In genomic region chr6:18478610-18479009, GRCh38 we compare ENCODE assay signal across 23 cellular contexts.
DNase-seq lines count a peak whose midpoint lies in the region; ATAC-seq, FAIRE-seq and TF ChIP-seq lines count a peak whose summit lies in the region.
"Had no signal": no experiment of that assay in that cellular context is flagged by ENCODE, and none has a peak within 500 bp of the region (broad histone marks: within the 10 kb centered on the region; RNA-seq: fewer than 3 reads in every experiment).

No MANE protein-coding gene starts in this region.

- no peaks in the 10 kb centered on the region for H3K36me3 Mint-ChIP-seq in activated T-cell treated with anti-CD3 and anti-CD28 coated beads, Interleukin-2, amount 50 U/mL, for 24 hours (ENCODE audit: low read depth)
- no peaks in the 10 kb centered on the region for H3K36me3 Mint-ChIP-seq in CD8-positive, alpha-beta memory T cell

- H3K27ac ChIP-seq in left ventricle myocardium inferior (replicated peaks) (peak overlapping the region; percentile 84), heart left ventricle (peak overlapping the region in 3 of 12 donors; percentile 3 to 73 (median 17)), K562 (ENCODE audit: extremely low read depth, low read depth, low read length) (no peak overlapping the region), kidney (ENCODE audit: low read depth in 2 of 2, low read length in 2 of 2) (no peak overlapping the region)
- no peak overlapping the region for H3K27ac ChIP-seq in CD8-positive, alpha-beta memory T cell (ENCODE audit: low read depth, low read length)
- H3K27ac ChIP-seq: 22Rv1, A549, C4-2B, HL-60 had no signal

- CTCF ChIA-PET in K562 (lab: Yijun Ruan, JAX; ENCODE audit: low intra/inter-chr PET ratio) = no interaction called here
- CTCF ChIA-PET in CD8-positive, alpha-beta memory T cell (lab: Charles Lee) = no interaction called here

- peaks cover 4% of the 10 kb centered on the region for H3K4me1 Mint-ChIP-seq in activated T-cell treated with anti-CD3 and anti-CD28 coated beads, Interleukin-2, amount 50 U/mL, for 24 hours (ENCODE audit: low read depth)
- no peaks in the 10 kb centered on the region for H3K4me1 Mint-ChIP-seq in CD8-positive, alpha-beta memory T cell

- H2AFZ ChIP-seq in K562 (ENCODE audit: low read depth, low read length) = no peak overlapping the region

- DNase-seq in left ventricle myocardium inferior (no peak), heart left ventricle (no peak), K562 (ENCODE audit: extremely low read depth in 1 of 4, low spot score in 3 of 4) (no peak), kidney (no peak), mucosa of gallbladder (ENCODE audit: low spot score) (no peak)
- DNase-seq in activated T-cell treated with anti-CD3 and anti-CD28 coated beads, Interleukin-2, amount 50 U/mL, for 24 hours = no peak
- DNase-seq in CD8-positive, alpha-beta memory T cell = no peak
- DNase-seq: AML-193; CD4-positive, alpha-beta T cell; DMS 273 treated with DMSO at 0.1 percent for 48 hours; DMS53; DND-41; EL; HCEC 1CT; HFFc6 had no signal

- no peaks in the 10 kb centered on the region for H3K79me2 ChIP-seq in K562 (ENCODE audit: control insufficient read depth, insufficient read depth, low read length)

- H3K4me3 ChIP-seq in left ventricle myocardium inferior (no peak overlapping the region), heart left ventricle (no peak overlapping the region), K562 (no peak overlapping the region), kidney (ENCODE audit: low read length in 2 of 2) (no peak overlapping the region)
- no peak overlapping the region for H3K4me3 ChIP-seq in CD8-positive, alpha-beta memory T cell (ENCODE audit: low read length)
- H3K4me3 ChIP-seq: A549, GM23338 had no signal

- no peaks in the 10 kb centered on the region for H4K20me1 ChIP-seq in K562 (replicated peaks; ENCODE audit: control insufficient read depth, insufficient read depth, low read length)

- no peak overlapping the region for H3K4me2 ChIP-seq in K562 (ENCODE audit: insufficient read depth, low read length)
- H3K4me2 ChIP-seq: A549, GM23338 had no signal

- intact Hi-C loops in left ventricle myocardium inferior (cut with micrococcal nuclease) = no loop called here
- intact Hi-C loops in heart left ventricle (cut with DNase I) = no loop called here
- intact Hi-C loops in K562 (cut with micrococcal nuclease) = no loop called here
- intact Hi-C loops in kidney (cut with DNase I) = no loop called here

- no peaks in the 10 kb centered on the region for H3K36me3 ChIP-seq in left ventricle myocardium inferior
- H3K36me3 ChIP-seq in heart left ventricle = no peaks in the 10 kb centered on the region
- H3K36me3 ChIP-seq in K562 (ENCODE audit: control insufficient read depth, insufficient read depth, low read length) = no peaks in the 10 kb centered on the region
- H3K36me3 ChIP-seq in kidney (ENCODE audit: control insufficient read depth in 1 of 2, insufficient read depth in 2 of 2, low read length in 2 of 2) = no peaks in the 10 kb centered on the region
- no peaks in the 10 kb centered on the region for H3K36me3 ChIP-seq in CD8-positive, alpha-beta memory T cell (ENCODE audit: insufficient read depth, low read length)

- no peaks in the 10 kb centered on the region for H3K27me3 ChIP-seq in left ventricle myocardium inferior (ENCODE audit: low read depth)
- H3K27me3 ChIP-seq in heart left ventricle = no peaks in the 10 kb centered on the region
- no peaks in the 10 kb centered on the region for H3K27me3 ChIP-seq in K562 (ENCODE audit: control insufficient read depth in 2 of 2, insufficient read depth in 2 of 2, low read length in 2 of 2)
- H3K27me3 ChIP-seq in CD8-positive, alpha-beta memory T cell (ENCODE audit: insufficient read depth, low read length, poor library complexity, severe bottlenecking) = no peaks in the 10 kb centered on the region

- TF ChIP-seq CTCF in left ventricle myocardium inferior (IDR thresholded peaks at IDR 0.05; ENCODE audit: borderline replicate concordance) (no peak), heart left ventricle (IDR thresholded peaks at IDR 0.05) (no peak), K562 (IDR thresholded peaks at IDR 0.05 in 2 of 3, conservative IDR thresholded peaks at IDR 0.05 in 1 of 3; ENCODE audit: insufficient read depth in 2 of 3, low read depth in 1 of 3, low read length in 3 of 3) (no peak), kidney (IDR thresholded peaks at IDR 0.05; ENCODE audit: borderline replicate concordance, extremely low read depth, insufficient read depth) (no peak)

- in situ Hi-C loops in K562 (cut with MboI) = no loop called here

- no peak for TF ChIP-seq POLR2A in heart left ventricle (IDR thresholded peaks at IDR 0.05)
- TF ChIP-seq POLR2A in K562 (conservative IDR thresholded peaks at IDR 0.05) = no peak

- no peak for TF ChIP-seq EP300 in K562 (IDR thresholded peaks at IDR 0.05; ENCODE audit: low read length)

- no peak overlapping the region for H3K9ac ChIP-seq in K562 (ENCODE audit: insufficient read depth in 1 of 2, low read depth in 2 of 2, low read length in 2 of 2)
- H3K9ac ChIP-seq in kidney (ENCODE audit: low read length in 2 of 2) = no peak overlapping the region

- H3K4me3 Mint-ChIP-seq in activated T-cell treated with anti-CD3 and anti-CD28 coated beads, Interleukin-2, amount 50 U/mL, for 24 hours = no peak overlapping the region
- no peak overlapping the region for H3K4me3 Mint-ChIP-seq in CD8-positive, alpha-beta memory T cell
- H3K4me3 Mint-ChIP-seq: CD4-positive, alpha-beta T cell; GM23338; HFFc6 had no signal

- H3K4me1 ChIP-seq in left ventricle myocardium inferior (peaks cover 13% of the 10 kb centered on the region), heart left ventricle (peaks cover 0 to 27% (median 5%) of the 10 kb centered on the region in 12 donors), K562 (replicated peaks in 1 of 2; ENCODE audit: control insufficient read depth in 2 of 2, insufficient read depth in 2 of 2, low read length in 2 of 2) (no peaks in the 10 kb centered on the region), kidney (ENCODE audit: control insufficient read depth in 1 of 2, insufficient read depth in 1 of 2, low read depth in 1 of 2, low read length in 2 of 2) (peaks cover 0 to 3% of the 10 kb centered on the region in 2 donors)
- no peaks in the 10 kb centered on the region for H3K4me1 ChIP-seq in CD8-positive, alpha-beta memory T cell (ENCODE audit: insufficient read depth, low read length)
- H3K4me1 ChIP-seq: A549 had no signal

- POLR2A ChIA-PET in K562 (lab: Yijun Ruan, JAX) = no interaction called here
- POLR2A ChIA-PET in CD8-positive, alpha-beta memory T cell (lab: Charles Lee) = no interaction called here

- no peaks in the 10 kb centered on the region for H3K9me1 ChIP-seq in K562 (ENCODE audit: control insufficient read depth, insufficient read depth, low read length)

- BruUV-seq in K562 (replicated peaks; lab: Mats Ljungman, UMichigan) = no TSS peak

- H3K27me3 Mint-ChIP-seq in activated T-cell treated with anti-CD3 and anti-CD28 coated beads, Interleukin-2, amount 50 U/mL, for 24 hours = peaks cover 24% of the 10 kb centered on the region
- H3K27me3 Mint-ChIP-seq in CD8-positive, alpha-beta memory T cell = peaks cover 5 to 16% of the 10 kb centered on the region in 2 donors

- H3K27ac Mint-ChIP-seq in activated T-cell treated with anti-CD3 and anti-CD28 coated beads, Interleukin-2, amount 50 U/mL, for 24 hours = no peak overlapping the region
- H3K27ac Mint-ChIP-seq in CD8-positive, alpha-beta memory T cell = no peak overlapping the region
- H3K27ac Mint-ChIP-seq: CD4-positive, alpha-beta T cell; GM23338; HFFc6 had no signal

- TF ChIP-seq RAD21 in K562 (CRISPR knock-in tag; conservative IDR thresholded peaks at IDR 0.05 in 1 of 2, IDR thresholded peaks at IDR 0.05 in 1 of 2) = no peak

- FAIRE-seq in K562 (lab: Jason Lieb, UNC) (no peak), kidney (lab: Jason Lieb, UNC) (peak; percentile 21)
- FAIRE-seq: A549, GM12891, GM19239, H54 had no signal

- ATAC-seq in heart left ventricle (no peak), K562 (no peak)
- ATAC-seq: A549, GM23338 had no signal

- WGBS in heart left ventricle, 4 donors = 67 to 81% (median 75%) methylated on average over 1 of the region's 1 CpG
- 0% methylated on average over 1 of the region's 1 CpG for WGBS in K562 (ENCODE audit: insufficient coverage, low coverage, missing lambda C conversion rate)

- H3K9me3 ChIP-seq in left ventricle myocardium inferior (replicated peaks) = no peaks in the 10 kb centered on the region
- no peaks in the 10 kb centered on the region for H3K9me3 ChIP-seq in heart left ventricle
- no peaks in the 10 kb centered on the region for H3K9me3 ChIP-seq in K562 (replicated peaks; ENCODE audit: control insufficient read depth, insufficient read depth, low read depth, low read length)
- no peaks in the 10 kb centered on the region for H3K9me3 ChIP-seq in kidney (ENCODE audit: control insufficient read depth in 1 of 2, low read length in 2 of 2)
- no peaks in the 10 kb centered on the region for H3K9me3 ChIP-seq in CD8-positive, alpha-beta memory T cell (ENCODE audit: low read length)
- H3K9me3 ChIP-seq: A549 had no signal

- no peaks in the 10 kb centered on the region for H3K9me3 Mint-ChIP-seq in activated T-cell treated with anti-CD3 and anti-CD28 coated beads, Interleukin-2, amount 50 U/mL, for 24 hours
- no peaks in the 10 kb centered on the region for H3K9me3 Mint-ChIP-seq in CD8-positive, alpha-beta memory T cell
- H3K9me3 Mint-ChIP-seq: CD4-positive, alpha-beta T cell; GM23338; HFFc6 had no signal

TF ChIP-seq in K562, 482 proteins besides CTCF, POLR2A, EP300 and RAD21 (continues in another document):
- no peak for TF ChIP-seq IRF1 (CRISPR knock-in tag; IDR thresholded peaks at IDR 0.05; ENCODE audit: borderline replicate concordance)
- TF ChIP-seq ATF3 (IDR thresholded peaks at IDR 0.05) = peak; percentile 55; the same call in 1 of the 2 replicates
- TF ChIP-seq ATF3 (CRISPR knock-in tag; conservative IDR thresholded peaks at IDR 0.05) = no peak
- no peak for TF ChIP-seq BRD9 (IDR thresholded peaks at IDR 0.05; ENCODE audit: low read depth, partially characterized antibody)
- no peak for TF ChIP-seq SNIP1 (IDR thresholded peaks at IDR 0.05; ENCODE audit: low read depth)
- TF ChIP-seq XRCC5 (IDR thresholded peaks at IDR 0.05; ENCODE audit: low read depth, low read length) = no peak
